9 cellular contexts compared by ENCODE assay signal in the genomic region with DNA sequence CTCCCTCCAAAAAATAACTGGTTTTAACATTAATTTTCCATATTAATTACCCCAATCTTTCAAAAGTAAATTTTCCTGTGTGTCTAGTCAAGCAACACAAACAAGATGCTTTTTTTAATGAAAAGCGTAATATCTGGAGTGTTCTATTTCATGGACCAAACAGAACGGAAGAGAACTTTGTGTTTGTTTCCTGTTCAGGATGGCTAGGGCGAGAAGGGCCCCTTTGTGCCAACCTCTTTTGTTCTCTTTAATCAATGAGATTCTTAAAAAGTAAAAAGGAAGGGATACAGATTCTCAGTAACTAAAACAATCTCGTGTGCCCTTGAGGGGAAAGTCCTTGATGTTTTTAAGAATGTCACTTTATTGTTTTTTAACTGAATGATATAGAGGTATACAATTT. TPM values are rescaled to one million over a fixed set of nuclear protein-coding genes. Genes with fewer than 3 reads are reported as not detected.
DNase-seq lines count a peak whose midpoint lies in the region; ATAC-seq, FAIRE-seq and TF ChIP-seq lines count a peak whose summit lies in the region.
"Had no signal": no experiment of that assay in that cellular context is flagged by ENCODE, and none has a peak within 500 bp of the region (broad histone marks: within the 10 kb centered on the region; RNA-seq: fewer than 3 reads in every experiment).

No MANE protein-coding gene starts in this region.

- no peak for TF ChIP-seq CTCF in activated CD8-positive, alpha-beta T cell treated with anti-CD3 and anti-CD28 coated beads for 36 hours (IDR thresholded peaks at IDR 0.05)
- TF ChIP-seq CTCF in kidney (IDR thresholded peaks at IDR 0.05; ENCODE audit: borderline replicate concordance, extremely low read depth, insufficient read depth) (no peak), thyroid gland (IDR thresholded peaks at IDR 0.05) (no peak)

- peaks cover 36 to 42% of the 10 kb centered on the region in 2 donors for H3K36me3 ChIP-seq in kidney (ENCODE audit: control insufficient read depth in 1 of 2, insufficient read depth in 2 of 2, low read length in 2 of 2)
- H3K36me3 ChIP-seq in thyroid gland = peaks cover 66 to 77% of the 10 kb centered on the region in 2 donors

- no peak for TF ChIP-seq POLR2A in thyroid gland (IDR thresholded peaks at IDR 0.05)

- H3K4me1 ChIP-seq in kidney (ENCODE audit: control insufficient read depth in 1 of 2, insufficient read depth in 1 of 2, low read depth in 1 of 2, low read length in 2 of 2) = peaks cover 0 to 12% of the 10 kb centered on the region in 2 donors
- H3K4me1 ChIP-seq in thyroid gland = peaks cover 24 to 45% of the 10 kb centered on the region in 2 donors

- CTCF ChIA-PET in activated CD8-positive, alpha-beta T cell treated with anti-CD3 and anti-CD28 coated beads for 36 hours (lab: Charles Lee) = interaction anchor here (1.1 to 1.5 kb wide), 2 partner anchors 132 to 673 kb away, joined by 3 read pairs; no protein-coding TSS in a partner anchor

- no peak for DNase-seq in activated T-cell treated with anti-CD3 and anti-CD28 coated beads, Interleukin-2, amount 50 U/mL, for 4 hours
- no peak for DNase-seq in activated T-cell treated with anti-CD3 and anti-CD28 coated beads, Interleukin-2, amount 50 U/mL, for 48 hours
- no peak for DNase-seq in activated CD8-positive, alpha-beta T cell treated with anti-CD3 and anti-CD28 coated beads for 36 hours
- DNase-seq in kidney (no peak), thyroid gland (no peak), NCI-H1694 (lab: John Stamatoyannopoulos, UW) (no peak), NCI-H82 treated with DMSO at 0.1 percent for 48 hours (lab: John Stamatoyannopoulos, UW; ENCODE audit: unreplicated experiment) (no peak), GM03348 (ENCODE audit: low spot score) (no peak)
- DNase-seq: NCI-H1436 treated with DMSO at 0.1 percent for 48 hours had no signal

- no peaks in the 10 kb centered on the region for H3K27me3 ChIP-seq in thyroid gland

- peak overlapping the region; percentile 35 to 89 for H3K27ac ChIP-seq in kidney (ENCODE audit: low read depth in 2 of 2, low read length in 2 of 2)
- H3K27ac ChIP-seq in thyroid gland = peak overlapping the region; percentile 77 to 88 (median 77)

- H3K9me3 ChIP-seq in kidney (ENCODE audit: control insufficient read depth in 1 of 2, low read length in 2 of 2) (no peaks in the 10 kb centered on the region), thyroid gland (no peaks in the 10 kb centered on the region)

- ATAC-seq in activated T-cell treated with anti-CD3 and anti-CD28 coated beads, Interleukin-2, amount 50 U/mL, for 4 hours = no peak
- ATAC-seq in activated CD8-positive, alpha-beta T cell treated with anti-CD3 and anti-CD28 coated beads for 36 hours = no peak

- FAIRE-seq in kidney (lab: Jason Lieb, UNC) = no peak

- 50 to 61% methylated on average over 4 of the region's 4 CpGs for WGBS in thyroid gland, 2 donors

- H3K4me3 ChIP-seq in kidney (ENCODE audit: low read length in 2 of 2) (no peak overlapping the region), thyroid gland (replicated peaks in 1 of 3) (no peak overlapping the region)

- intact Hi-C loops in activated CD8-positive, alpha-beta T cell treated with anti-CD3 and anti-CD28 coated beads for 36 hours (cut with micrococcal nuclease) = no loop called here
- intact Hi-C loops in kidney (cut with DNase I) (loop anchor here (10.0 kb wide), 1 partner anchor 117 kb away; no protein-coding TSS in a partner anchor), thyroid gland (cut with DNase I) (no loop called here)

- H3K9me3 Mint-ChIP-seq in activated T-cell treated with anti-CD3 and anti-CD28 coated beads, Interleukin-2, amount 50 U/mL, for 4 hours = no peaks in the 10 kb centered on the region
- H3K9me3 Mint-ChIP-seq in activated CD8-positive, alpha-beta T cell treated with anti-CD3 and anti-CD28 coated beads for 36 hours = no peaks in the 10 kb centered on the region

- no peaks in the 10 kb centered on the region for H3K27me3 Mint-ChIP-seq in activated T-cell treated with anti-CD3 and anti-CD28 coated beads, Interleukin-2, amount 50 U/mL, for 4 hours (ENCODE audit: low read depth)
- no peaks in the 10 kb centered on the region for H3K27me3 Mint-ChIP-seq in activated CD8-positive, alpha-beta T cell treated with anti-CD3 and anti-CD28 coated beads for 36 hours

- peak overlapping the region; percentile 75 for H3K4me3 Mint-ChIP-seq in activated T-cell treated with anti-CD3 and anti-CD28 coated beads, Interleukin-2, amount 50 U/mL, for 4 hours
- H3K4me3 Mint-ChIP-seq in activated CD8-positive, alpha-beta T cell treated with anti-CD3 and anti-CD28 coated beads for 36 hours = peak overlapping the region; percentile 57

- peaks cover 64% of the 10 kb centered on the region for H3K36me3 Mint-ChIP-seq in activated T-cell treated with anti-CD3 and anti-CD28 coated beads, Interleukin-2, amount 50 U/mL, for 4 hours (ENCODE audit: insufficient read depth)
- H3K36me3 Mint-ChIP-seq in activated CD8-positive, alpha-beta T cell treated with anti-CD3 and anti-CD28 coated beads for 36 hours (ENCODE audit: low read depth) = peaks cover 76% of the 10 kb centered on the region

- peak overlapping the region in 1 of 2 donors; percentile 36 for H3K9ac ChIP-seq in kidney (ENCODE audit: low read length in 2 of 2)

- peak overlapping the region; percentile 93 for H3K27ac Mint-ChIP-seq in activated CD8-positive, alpha-beta T cell treated with anti-CD3 and anti-CD28 coated beads for 36 hours

- peaks cover 50% of the 10 kb centered on the region for H3K4me1 Mint-ChIP-seq in activated T-cell treated with anti-CD3 and anti-CD28 coated beads, Interleukin-2, amount 50 U/mL, for 4 hours (ENCODE audit: low read depth)
- H3K4me1 Mint-ChIP-seq in activated CD8-positive, alpha-beta T cell treated with anti-CD3 and anti-CD28 coated beads for 36 hours (ENCODE audit: low read depth) = peaks cover 72% of the 10 kb centered on the region

- POLR2A ChIA-PET in activated CD8-positive, alpha-beta T cell treated with anti-CD3 and anti-CD28 coated beads for 36 hours (lab: Charles Lee) = interaction anchor here (1.0 to 1.3 kb wide), 4 partner anchors 15 to 101 kb away, joined by 4 to 6 read pairs (median 4); no protein-coding TSS in a partner anchor

RNA-seq across cellular contexts. Expression of gene GNAS, which starts 55.7 kb away (rescaled TPM):
- 100 to 1,000 TPM; 390 to 448 (median 440) TPM for total RNA-seq in activated T-cell treated with anti-CD3 and anti-CD28 coated beads, Interleukin-2, amount 50 U/mL, for 4 hours
- total RNA-seq in activated CD8-positive, alpha-beta T cell treated with anti-CD3 and anti-CD28 coated beads for 36 hours = 100 to 1,000 TPM; 703 to 723 TPM
- total RNA-seq in kidney (792 TPM), thyroid gland (1,000 to 10,000 TPM; 2,457 to 5,038 (median 3,494) TPM)
- 867 TPM for polyA plus RNA-seq in kidney (ENCODE audit: insufficient read depth, low read depth, low replicate concordance)

RNA-seq across cellular contexts. Expression of gene GNAS-AS1, which starts 57.5 kb away (rescaled TPM):
- under 1 TPM; 0.38 to 0.96 (median 0.40) TPM for total RNA-seq in activated T-cell treated with anti-CD3 and anti-CD28 coated beads, Interleukin-2, amount 50 U/mL, for 4 hours
- 1 to 10 TPM; 1.7 to 2.0 TPM for total RNA-seq in activated CD8-positive, alpha-beta T cell treated with anti-CD3 and anti-CD28 coated beads for 36 hours
- total RNA-seq in kidney (0.88 TPM), thyroid gland (1 to 10 TPM in 2 of 4 donors, under 1 TPM in 2; 0.42 to 1.9 (median 1.1) TPM)
- 0.37 TPM for polyA plus RNA-seq in kidney (ENCODE audit: insufficient read depth, low read depth, low replicate concordance)
